ENCODE assay signal across 1 cellular context in genomic region chr22:21593406-21594232, GRCh38.
TF ChIP-seq lines count a peak whose summit lies in the region.

No MANE protein-coding gene starts in this region.

TF ChIP-seq in SK-N-SH, 30 proteins besides CTCF, POLR2A, EP300 and RAD21 (continued from another document):
- TF ChIP-seq ZBTB33 (IDR thresholded peaks at IDR 0.05; ENCODE audit: borderline replicate concordance, low read depth) (no peak), TCF12 (IDR thresholded peaks at IDR 0.05) (no peak), MXI1 (IDR thresholded peaks at IDR 0.05; ENCODE audit: low read depth, low read length) (no peak), RCOR1 (IDR thresholded peaks at IDR 0.05; ENCODE audit: low read length) (no peak), SIN3A (IDR thresholded peaks at IDR 0.05; ENCODE audit: borderline replicate concordance, low read depth, low read length) (no peak), REST (IDR thresholded peaks at IDR 0.05; ENCODE audit: low read depth, low read length) (no peak)
